9 cellular contexts compared by ENCODE assay signal in genomic region chr10:79346388-79347225, GRCh38. TPM values are rescaled to one million over a fixed set of nuclear protein-coding genes. Genes with fewer than 3 reads are reported as not detected.
DNase-seq lines count a peak whose midpoint lies in the region; ATAC-seq and TF ChIP-seq lines count a peak whose summit lies in the region.
"Had no signal": no experiment of that assay in that cellular context is flagged by ENCODE, and none has a peak within 500 bp of the region (broad histone marks: within the 10 kb centered on the region; RNA-seq: fewer than 3 reads in every experiment).

No MANE protein-coding gene starts in this region.

- intact Hi-C loops in colonic mucosa (cut with DNase I) = no loop called here

- H3K27ac ChIP-seq in colonic mucosa (peak overlapping the region; percentile 83), neutrophil (peak overlapping the region; percentile 100)

- H3K9me3 ChIP-seq in colonic mucosa = no peaks in the 10 kb centered on the region
- no peaks in the 10 kb centered on the region for H3K9me3 ChIP-seq in neutrophil
- H3K9me3 ChIP-seq: mucosa of descending colon had no signal

- in situ Hi-C loops in GM13976 (cut with MboI; ENCODE audit: low sequenced_read_pairs, unreplicated experiment) = no loop called here

- DNase-seq in GM13976 (ENCODE audit: low spot score) = peak; percentile 31
- DNase-seq in NB4 (ENCODE audit: low read depth) = no peak
- DNase-seq in colonic mucosa = peak; percentile 21
- no peak for DNase-seq in epidermal melanocyte (ENCODE audit: insufficient read length, low spot score)

- no peaks in the 10 kb centered on the region for H3K27me3 ChIP-seq in colonic mucosa
- no peaks in the 10 kb centered on the region for H3K27me3 ChIP-seq in neutrophil

- peak overlapping the region in 1 of 2 donors; percentile 10 for H3K9ac ChIP-seq in colonic mucosa (ENCODE audit: low read depth in 2 of 2, low read length in 2 of 2)

- H3K4me1 ChIP-seq in colonic mucosa (peaks cover 12% of the 10 kb centered on the region), neutrophil (ENCODE audit: control insufficient read depth in 1 of 2, insufficient read depth in 1 of 2, low read depth in 1 of 2, low read length in 1 of 2) (peaks cover 54 to 64% of the 10 kb centered on the region in 2 experiments)

- H3K36me3 ChIP-seq in colonic mucosa (peaks cover 8% of the 10 kb centered on the region), neutrophil (peaks cover 31% of the 10 kb centered on the region)

- TF ChIP-seq POLR2A in NB4 (IDR thresholded peaks at IDR 0.05; ENCODE audit: extremely low read depth, insufficient read length) = no peak

- ATAC-seq in HG03521 (IDR thresholded peaks at IDR 0.05; ENCODE audit: unreplicated experiment) = no peak
- ATAC-seq in HG03565 (IDR thresholded peaks at IDR 0.05; ENCODE audit: unreplicated experiment) = no peak
- no peak for ATAC-seq in HG03039 (IDR thresholded peaks at IDR 0.05; ENCODE audit: unreplicated experiment)

- TF ChIP-seq CTCF in GM13976 (IDR thresholded peaks at IDR 0.05; ENCODE audit: borderline replicate concordance, control extremely low read depth, extremely low read depth, insufficient read depth, missing control alignments) (no peak), NB4 (IDR thresholded peaks at IDR 0.05; ENCODE audit: low read depth, low read length) (no peak), colonic mucosa (IDR thresholded peaks at IDR 0.05) (no peak), neutrophil (IDR thresholded peaks at IDR 0.05) (no peak)

- peak overlapping the region; percentile 30 for H3K4me3 ChIP-seq in NB4 (ENCODE audit: low read depth, low read length)
- H3K4me3 ChIP-seq in colonic mucosa = no peak overlapping the region
- H3K4me3 ChIP-seq in neutrophil (ENCODE audit: low read depth in 1 of 2, low read length in 1 of 2) = peak overlapping the region; percentile 78 to 96

RNA-seq across cellular contexts. Expression of gene PPIF, which starts 0.7 kb away (rescaled TPM):
- 100 to 1,000 TPM in 1 of 2 donors, 10 to 100 TPM in 1; 99.3 to 154 TPM for total RNA-seq in colonic mucosa

Comparison
In these comparisons a context has a peak if more than half of its experiments do, and no peak if none do; other contexts are left out.
1. DNase-seq: peak in GM13976 (single experiment) and colonic mucosa (single experiment); none in NB4 (single experiment) and epidermal melanocyte (single experiment).